Comparison of ENCODE assay signal across 21 cellular contexts in the genomic region with DNA sequence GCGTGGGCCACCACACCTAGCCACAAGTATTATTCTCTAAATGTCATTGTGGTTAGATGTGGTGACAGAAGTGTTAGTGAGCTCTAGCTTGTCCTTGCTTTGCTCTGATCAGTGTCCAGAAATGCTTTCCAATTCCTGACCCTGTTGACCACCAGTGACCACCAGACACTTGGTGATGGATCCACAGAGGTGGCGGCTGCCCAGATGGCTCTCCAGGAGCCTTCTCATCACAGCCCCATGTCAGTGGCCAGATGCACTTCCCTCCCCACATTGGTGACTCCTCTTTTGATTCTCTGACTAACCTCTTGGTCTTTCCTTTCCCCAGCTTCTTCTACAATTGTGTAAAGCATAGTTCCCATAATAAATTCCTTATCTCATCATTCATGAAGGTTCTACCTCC. TPM values are rescaled to one million over a fixed set of nuclear protein-coding genes. Genes with fewer than 3 reads are reported as not detected.
A peak's percentile ranks its signal among the peaks of the same experiment; 100 is the strongest.
DNase-seq lines count a peak whose midpoint lies in the region; ATAC-seq and TF ChIP-seq lines count a peak whose summit lies in the region.
"Had no signal": no experiment of that assay in that cellular context is flagged by ENCODE, and none has a peak within 500 bp of the region (broad histone marks: within the 10 kb centered on the region; RNA-seq: fewer than 3 reads in every experiment).

No MANE protein-coding gene starts in this region.

- no TSS peak for BruUV-seq in HCT116 (replicated peaks; lab: Mats Ljungman, UMichigan)

- no peak for TF ChIP-seq RAD21 in HCT116 (IDR thresholded peaks at IDR 0.05; ENCODE audit: low read depth)

- intact Hi-C loops in HCT116 (cut with micrococcal nuclease) = no loop called here
- intact Hi-C loops in posterior vena cava (cut with DNase I) = no loop called here
- intact Hi-C loops in ovary (cut with DNase I) = no loop called here

- H3K4me3 ChIP-seq in HCT116 (replicated peaks in 1 of 2; ENCODE audit: low read depth in 1 of 2, low read length in 2 of 2) = no peak overlapping the region
- H3K4me3 ChIP-seq in ovary = no peak overlapping the region
- H3K4me3 ChIP-seq: A549, BLaER1, SJCRH30 had no signal

- no peaks in the 10 kb centered on the region for H4K20me1 ChIP-seq in HCT116 (ENCODE audit: insufficient read depth)
- H4K20me1 ChIP-seq: BLaER1 had no signal

- no peak overlapping the region for H2AFZ ChIP-seq in HCT116 (ENCODE audit: low read depth, low read length, poor library complexity, severe bottlenecking)

- 0 out of 2 replicates have a peak overlapping the region, but pooled peaks have one; percentile 0 for H3K4me2 ChIP-seq in HCT116 (ENCODE audit: low read length)
- H3K4me2 ChIP-seq: A549, BLaER1, KMS-11 had no signal

- H3K9ac ChIP-seq in HCT116 (ENCODE audit: low read length) = no peak overlapping the region
- H3K9ac ChIP-seq: BLaER1, KMS-11 had no signal

- peaks cover 0 to 1% of the 10 kb centered on the region in 2 donors for H3K9me3 Mint-ChIP-seq in activated T-cell treated with anti-CD3 and anti-CD28 coated beads, Interleukin-2, amount 50 U/mL, for 72 hours
- H3K9me3 Mint-ChIP-seq in activated T-helper 17 cell treated with anti-CD3 and anti-CD28 coated beads, Interleukin-2, amount 50 U/mL, for 72 hours = no peaks in the 10 kb centered on the region
- H3K9me3 Mint-ChIP-seq: CD8-positive, alpha-beta T cell had no signal

- H3K27me3 ChIP-seq in HCT116 (ENCODE audit: insufficient read depth, low read length) (no peaks in the 10 kb centered on the region), ovary (no peaks in the 10 kb centered on the region)
- H3K27me3 ChIP-seq: BLaER1, SJCRH30 had no signal

- H3K27me3 Mint-ChIP-seq in activated T-cell treated with anti-CD3 and anti-CD28 coated beads, Interleukin-2, amount 50 U/mL, for 72 hours (ENCODE audit: low read depth) = no peaks in the 10 kb centered on the region
- no peaks in the 10 kb centered on the region for H3K27me3 Mint-ChIP-seq in activated T-helper 17 cell treated with anti-CD3 and anti-CD28 coated beads, Interleukin-2, amount 50 U/mL, for 72 hours

- peak overlapping the region; percentile 64 for H3K27ac Mint-ChIP-seq in activated T-cell treated with anti-CD3 and anti-CD28 coated beads, Interleukin-2, amount 50 U/mL, for 72 hours
- no peak overlapping the region for H3K27ac Mint-ChIP-seq in activated T-helper 17 cell treated with anti-CD3 and anti-CD28 coated beads, Interleukin-2, amount 50 U/mL, for 72 hours
- H3K27ac Mint-ChIP-seq: CD8-positive, alpha-beta T cell had no signal

- TF ChIP-seq CTCF in HCT116 (IDR thresholded peaks at IDR 0.05 in 2 of 3, conservative IDR thresholded peaks at IDR 0.05 in 1 of 3; ENCODE audit: borderline replicate concordance in 1 of 3, insufficient read depth in 1 of 3, low read depth in 2 of 3, low read length in 2 of 3) (no peak), ovary (IDR thresholded peaks at IDR 0.05) (no peak)

- no peak for ATAC-seq in activated T-cell treated with anti-CD3 and anti-CD28 coated beads, Interleukin-2, amount 50 U/mL, for 72 hours (replicated peaks in 1 of 2)
- ATAC-seq in HCT116 (peak; percentile 16; the same call in 1 of the 2 replicates), HG02642 (IDR thresholded peaks at IDR 0.05; ENCODE audit: poor library complexity, unreplicated experiment) (no peak)
- ATAC-seq in activated T-helper 17 cell treated with anti-CD3 and anti-CD28 coated beads, Interleukin-2, amount 50 U/mL, for 72 hours (replicated peaks) = peak; percentile 6
- ATAC-seq: A549; CD8-positive, alpha-beta T cell; PC-3 had no signal

- H3K9me2 ChIP-seq in HCT116 (ENCODE audit: insufficient read depth) = no peaks in the 10 kb centered on the region

- TF ChIP-seq POLR2A in HCT116 (IDR thresholded peaks at IDR 0.05; ENCODE audit: borderline replicate concordance, extremely low read depth, insufficient read depth, insufficient read length) = no peak
- TF ChIP-seq POLR2A in ovary (IDR thresholded peaks at IDR 0.05) = no peak

- no peak overlapping the region for H3K27ac ChIP-seq in HCT116 (ENCODE audit: low read depth, low read length)
- H3K27ac ChIP-seq in ovary = no peak overlapping the region
- H3K27ac ChIP-seq: A549, BLaER1, KMS-11, SJCRH30 had no signal

- RAD21 ChIA-PET in HCT116 (lab: Charles Lee; ENCODE audit: low non-redundant PET in 1 of 2, low total read pairs in 2 of 2, uncharacterized antibody in 2 of 2, unreplicated experiment in 2 of 2) = no interaction called here

- H3K36me3 ChIP-seq in HCT116 (ENCODE audit: control insufficient read depth in 1 of 2, insufficient read depth in 2 of 2, low read length in 2 of 2) (no peaks in the 10 kb centered on the region), ovary (no peaks in the 10 kb centered on the region)
- H3K36me3 ChIP-seq: BLaER1, SJCRH30 had no signal

- H3K4me3 Mint-ChIP-seq in activated T-cell treated with anti-CD3 and anti-CD28 coated beads, Interleukin-2, amount 50 U/mL, for 72 hours = no peak overlapping the region
- H3K4me3 Mint-ChIP-seq in activated T-helper 17 cell treated with anti-CD3 and anti-CD28 coated beads, Interleukin-2, amount 50 U/mL, for 72 hours = no peak overlapping the region
- H3K4me3 Mint-ChIP-seq: CD8-positive, alpha-beta T cell had no signal

- TF ChIP-seq EP300 in ovary (IDR thresholded peaks at IDR 0.05) = no peak

- H3K36me3 Mint-ChIP-seq in activated T-cell treated with anti-CD3 and anti-CD28 coated beads, Interleukin-2, amount 50 U/mL, for 72 hours (ENCODE audit: insufficient read depth in 2 of 2) = peaks cover 3 to 4% of the 10 kb centered on the region in 2 donors
- H3K36me3 Mint-ChIP-seq in activated T-helper 17 cell treated with anti-CD3 and anti-CD28 coated beads, Interleukin-2, amount 50 U/mL, for 72 hours (ENCODE audit: low read depth) = no peaks in the 10 kb centered on the region
- H3K36me3 Mint-ChIP-seq: CD8-positive, alpha-beta T cell had no signal

- peaks cover 66% of the 10 kb centered on the region for H3K4me1 Mint-ChIP-seq in activated T-cell treated with anti-CD3 and anti-CD28 coated beads, Interleukin-2, amount 50 U/mL, for 72 hours (ENCODE audit: low read depth)
- H3K4me1 Mint-ChIP-seq in activated T-helper 17 cell treated with anti-CD3 and anti-CD28 coated beads, Interleukin-2, amount 50 U/mL, for 72 hours = peaks cover 24% of the 10 kb centered on the region

- CTCF ChIA-PET in HCT116 (lab: Charles Lee) = no interaction called here

- peak in 1 of 2 donors; percentile 9 for DNase-seq in activated T-cell treated with anti-CD3 and anti-CD28 coated beads, Interleukin-2, amount 50 U/mL, for 72 hours
- no peak for DNase-seq in activated T-cell treated with anti-CD3 and anti-CD28 coated beads for 4 hours
- DNase-seq in HCT116 (ENCODE audit: low read depth, low spot score) = no peak
- DNase-seq in posterior vena cava (ENCODE audit: low spot score) = peak; percentile 41
- DNase-seq in ovary = no peak
- no peak for DNase-seq in NCI-H226
- DNase-seq: CD8-positive, alpha-beta T cell; H7; NCI-H1048; NCI-H1436; NCI-H1930; NCI-H345; NCI-H524 treated with DMSO at 0.1 percent for 48 hours; PC-3; SJCRH30 had no signal

- POLR2A ChIA-PET in HCT116 (lab: Charles Lee) = interaction anchor here (1.3 kb wide), 1 partner anchor 24 kb away, joined by 3 read pairs; no protein-coding TSS in a partner anchor

- no peaks in the 10 kb centered on the region for H3K79me2 ChIP-seq in HCT116 (ENCODE audit: insufficient read depth, low read length)

- H3K9me3 ChIP-seq in HCT116 (ENCODE audit: control insufficient read depth in 1 of 2, insufficient read depth in 1 of 2, low read depth in 1 of 2, low read length in 2 of 2) (no peaks in the 10 kb centered on the region), ovary (no peaks in the 10 kb centered on the region)
- H3K9me3 ChIP-seq: A549, BLaER1, SJCRH30 had no signal

- H3K4me1 ChIP-seq in HCT116 (ENCODE audit: control insufficient read depth in 1 of 2, insufficient read depth in 2 of 2, low read length in 2 of 2) = peaks cover 28 to 44% of the 10 kb centered on the region in 2 experiments
- no peaks in the 10 kb centered on the region for H3K4me1 ChIP-seq in ovary (ENCODE audit: insufficient read depth)
- H3K4me1 ChIP-seq: SJCRH30 had no signal

- 97 to 100% (median 98%) methylated on average over 2 of the region's 2 CpGs for WGBS in ovary, 3 donors

TF ChIP-seq in HCT116, 20 proteins besides CTCF, POLR2A, EP300 and RAD21:
- TF ChIP-seq POLR2AphosphoS5 (IDR thresholded peaks at IDR 0.05; ENCODE audit: low read depth, low read length) (no peak), FOSL1 (IDR thresholded peaks at IDR 0.05; ENCODE audit: low read depth) (no peak), TCF7L2 (IDR thresholded peaks at IDR 0.05; ENCODE audit: borderline replicate concordance, extremely low read depth, insufficient read depth, insufficient read length) (no peak), ZFX (IDR thresholded peaks at IDR 0.05) (no peak), YY1 (IDR thresholded peaks at IDR 0.05; ENCODE audit: extremely low read depth, insufficient replicate concordance, low read depth, low read length) (no peak), ATF3 (IDR thresholded peaks at IDR 0.05) (no peak)

RNA-seq across cellular contexts. Expression of gene CXCR5, which starts 40.2 kb away (rescaled TPM):
- total RNA-seq in activated T-cell treated with anti-CD3 and anti-CD28 coated beads, Interleukin-2, amount 50 U/mL, for 72 hours = 10 to 100 TPM; 16.9 to 20.3 TPM
- total RNA-seq in HCT116 (2021; ENCODE audit: unreplicated experiment) = not detected
- polyA plus RNA-seq in HCT116 (2012) = 0.01 TPM in 1 of 2 replicates, not detected in the other
- 10 to 100 TPM in 1 of 2 donors, 1 to 10 TPM in 1; 8.0 to 20.2 TPM for total RNA-seq in activated T-helper 17 cell treated with anti-CD3 and anti-CD28 coated beads, Interleukin-2, amount 50 U/mL, for 72 hours
- total RNA-seq in posterior vena cava = under 1 TPM in 1 of 2 donors, not detected in 1; 0.10 TPM
- under 1 TPM in 1 of 7 donors, not detected in 6; 0.05 TPM for total RNA-seq in ovary
- under 1 TPM in 1 of 2 donors, not detected in 1; 0.17 TPM for polyA plus RNA-seq in ovary
- total RNA-seq: H7, HT-29, PC-3, SJCRH30 had no signal

RNA-seq across cellular contexts. Expression of gene DDX6, which starts 52.6 kb away (rescaled TPM):
- total RNA-seq in activated T-cell treated with anti-CD3 and anti-CD28 coated beads, Interleukin-2, amount 50 U/mL, for 72 hours = 100 to 1,000 TPM; 239 to 256 TPM
- total RNA-seq in HCT116 (2021; ENCODE audit: unreplicated experiment) (150 TPM), posterior vena cava (100 to 1,000 TPM; 104 to 117 TPM), ovary (100 to 1,000 TPM in 5 of 7 donors, 10 to 100 TPM in 2; 81.6 to 212 (median 158) TPM)
- 25.0 and 29.6 TPM in 2 replicates for polyA plus RNA-seq in HCT116 (2012)
- total RNA-seq in activated T-helper 17 cell treated with anti-CD3 and anti-CD28 coated beads, Interleukin-2, amount 50 U/mL, for 72 hours = 100 to 1,000 TPM; 149 to 209 TPM
- 10 to 100 TPM; 33.9 to 80.6 TPM for polyA plus RNA-seq in ovary

Comparison
In these comparisons a context has a peak if more than half of its experiments do, and no peak if none do; other contexts are left out.
1. ATAC-seq: peak in HCT116 (single experiment) and activated T-helper 17 cell treated with anti-CD3 and anti-CD28 coated beads, Interleukin-2, amount 50 U/mL, for 72 hours (single experiment); none in activated T-cell treated with anti-CD3 and anti-CD28 coated beads, Interleukin-2, amount 50 U/mL, for 72 hours (0 of 2) and HG02642 (single experiment).